1 cellular context compared by ENCODE assay signal in genomic region chr6:37578104-37578503, GRCh38.
TF ChIP-seq lines count a peak whose summit lies in the region.

No MANE protein-coding gene starts in this region.

TF ChIP-seq in IMR-90, 13 proteins besides CTCF, POLR2A, EP300 and RAD21 (continued from another document):
- TF ChIP-seq, protein P1, sequence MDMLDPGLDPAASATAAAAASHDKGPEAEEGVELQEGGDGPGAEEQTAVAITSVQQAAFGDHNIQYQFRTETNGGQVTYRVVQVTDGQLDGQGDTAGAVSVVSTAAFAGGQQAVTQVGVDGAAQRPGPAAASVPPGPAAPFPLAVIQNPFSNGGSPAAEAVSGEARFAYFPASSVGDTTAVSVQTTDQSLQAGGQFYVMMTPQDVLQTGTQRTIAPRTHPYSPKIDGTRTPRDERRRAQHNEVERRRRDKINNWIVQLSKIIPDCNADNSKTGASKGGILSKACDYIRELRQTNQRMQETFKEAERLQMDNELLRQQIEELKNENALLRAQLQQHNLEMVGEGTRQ (IDR thresholded peaks at IDR 0.05; ENCODE audit: low read depth, low read length): no peak
- TF ChIP-seq CHD1 (IDR thresholded peaks at IDR 0.05; ENCODE audit: low read depth, low read length) (no peak), MXI1 (IDR thresholded peaks at IDR 0.05; ENCODE audit: borderline replicate concordance, low read depth, low read length) (no peak)
